In the genomic region with DNA sequence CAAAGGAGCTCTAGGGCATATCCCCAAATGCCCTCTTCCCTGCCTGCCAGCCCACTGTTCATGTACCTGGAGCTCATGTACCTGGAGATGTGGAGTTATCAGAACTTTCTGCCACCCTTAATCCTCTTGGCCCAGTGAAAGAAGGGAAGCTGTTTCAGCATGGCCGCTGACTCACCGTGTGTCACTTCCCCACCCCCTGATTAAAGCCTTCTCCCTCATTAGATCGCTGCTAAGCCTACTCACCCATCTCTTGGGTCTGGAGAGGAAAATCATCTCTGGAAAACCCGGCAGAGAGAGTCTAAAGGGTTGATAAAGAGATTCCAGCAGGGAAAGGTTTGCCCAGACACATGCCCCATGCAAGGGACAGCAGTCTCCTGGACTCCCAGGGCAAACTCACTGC, we compare ENCODE assay signal across 9 cellular contexts. TPM values are rescaled to one million over a fixed set of nuclear protein-coding genes. Genes with fewer than 3 reads are reported as not detected.
DNase-seq lines count a peak whose midpoint lies in the region; ATAC-seq and TF ChIP-seq lines count a peak whose summit lies in the region.
"Had no signal": no experiment of that assay in that cellular context is flagged by ENCODE, and none has a peak within 500 bp of the region (broad histone marks: within the 10 kb centered on the region; RNA-seq: fewer than 3 reads in every experiment).

No MANE protein-coding gene starts in this region.

- peaks cover 16% of the 10 kb centered on the region for H3K27me3 Mint-ChIP-seq in T-helper 17 cell

- peaks cover 5% of the 10 kb centered on the region for H3K36me3 Mint-ChIP-seq in T-helper 17 cell (ENCODE audit: low read depth)

- no peak overlapping the region for H3K27ac Mint-ChIP-seq in T-helper 17 cell

- DNase-seq in AG08396 (ENCODE audit: low spot score) (peak; percentile 61), HK-2 (ENCODE audit: unreplicated experiment) (peak; percentile 66), lung microvascular endothelial cell (ENCODE audit: low read depth in 2 of 2) (peak; percentile 63 to 92), superior temporal gyrus (ENCODE audit: extremely low spot score) (no peak), T-helper 17 cell (no peak), omental fat pad (ENCODE audit: low spot score) (no peak)
- DNase-seq in activated T-cell treated with anti-CD3 and anti-CD28 coated beads, Interleukin-2, amount 50 U/mL, for 48 hours = peak; percentile 55 to 59

- peaks cover 47% of the 10 kb centered on the region for H3K4me1 Mint-ChIP-seq in T-helper 17 cell

- no peak for TF ChIP-seq CTCF in omental fat pad (IDR thresholded peaks at IDR 0.05)

- ATAC-seq in HG02588 (IDR thresholded peaks at IDR 0.05; ENCODE audit: unreplicated experiment) (no peak), T-helper 17 cell (no peak), omental fat pad (ENCODE audit: low FRiP score) (no peak)
- ATAC-seq: GM12878 had no signal

- no peaks in the 10 kb centered on the region for H3K9me3 ChIP-seq in T-helper 17 cell (ENCODE audit: control insufficient read depth, low read length, poor library complexity, severe bottlenecking)

- H3K4me3 Mint-ChIP-seq in T-helper 17 cell = no peak overlapping the region

RNA-seq across cellular contexts. Expression of a gene that starts 4.5 kb away (rescaled TPM):
- total RNA-seq in lung microvascular endothelial cell (6.2 and 44.9 TPM in 2 replicates), T-helper 17 cell (under 1 TPM; 0.34 to 0.57 TPM), omental fat pad (100 to 1,000 TPM in 1 of 4 donors, 10 to 100 TPM in 3; 31.6 to 104 (median 72.3) TPM)

Comparison
In these comparisons a context has a peak if more than half of its experiments do, and no peak if none do; other contexts are left out.
1. DNase-seq: peak in AG08396 (single experiment), HK-2 (single experiment), activated T-cell treated with anti-CD3 and anti-CD28 coated beads, Interleukin-2, amount 50 U/mL, for 48 hours (2 of 2) and lung microvascular endothelial cell (2 of 2); none in superior temporal gyrus (single experiment), T-helper 17 cell (0 of 3) and omental fat pad (single experiment).